10 cellular contexts compared by ENCODE assay signal in the genomic region with DNA sequence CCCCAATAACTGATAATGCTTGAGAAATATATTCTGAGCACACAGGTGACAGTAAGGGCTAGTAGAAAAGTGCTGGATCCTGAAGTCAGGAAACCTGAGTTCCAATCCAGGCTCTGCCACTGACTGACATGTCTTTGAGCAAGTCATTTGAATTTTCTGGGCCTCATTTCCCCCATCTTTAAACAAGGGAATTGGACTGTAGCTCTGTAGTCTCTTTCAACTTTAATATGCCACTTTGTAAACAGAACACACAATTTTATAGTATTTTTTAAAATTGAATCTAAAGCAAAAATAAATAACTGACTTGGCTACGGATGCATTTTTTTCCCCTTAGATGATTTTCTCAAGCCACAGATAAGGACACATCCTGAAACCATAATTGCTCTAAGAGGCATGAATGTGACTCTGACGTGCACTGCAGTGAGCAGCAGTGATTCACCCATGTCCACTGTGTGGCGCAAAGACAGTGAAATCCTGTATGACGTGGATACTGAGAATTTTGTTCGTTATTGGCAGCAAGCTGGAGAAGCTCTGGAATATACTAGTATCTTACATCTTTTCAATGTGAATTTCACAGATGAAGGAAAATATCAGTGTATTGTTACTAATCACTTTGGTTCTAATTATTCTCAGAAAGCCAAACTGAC. TPM values are rescaled to one million over a fixed set of nuclear protein-coding genes. Genes with fewer than 3 reads are reported as not detected.
A peak's percentile ranks its signal among the peaks of the same experiment; 100 is the strongest.
DNase-seq lines count a peak whose midpoint lies in the region; ATAC-seq, FAIRE-seq and TF ChIP-seq lines count a peak whose summit lies in the region.
"Had no signal": no experiment of that assay in that cellular context is flagged by ENCODE, and none has a peak within 500 bp of the region (broad histone marks: within the 10 kb centered on the region; RNA-seq: fewer than 3 reads in every experiment).

No MANE protein-coding gene starts in this region.

- H3K4me1 Mint-ChIP-seq in nephron progenitor cell, result peaks cover 5% of the 10 kb centered on the region
- H3K4me1 Mint-ChIP-seq in activated T-helper 17 cell treated with anti-CD3 and anti-CD28 coated beads, Interleukin-2, amount 50 U/mL, for 72 hours, result no peaks in the 10 kb centered on the region

- H3K36me3 Mint-ChIP-seq in nephron progenitor cell (ENCODE audit: low read depth), result peaks cover 62% of the 10 kb centered on the region
- H3K36me3 Mint-ChIP-seq in activated T-helper 17 cell treated with anti-CD3 and anti-CD28 coated beads, Interleukin-2, amount 50 U/mL, for 72 hours (ENCODE audit: low read depth), result peaks cover 100% of the 10 kb centered on the region

- H3K4me3 ChIP-seq in AG09309 (ENCODE audit: control insufficient read depth, low read depth, low read length) (no peak overlapping the region), fibroblast of mammary gland (ENCODE audit: control insufficient read depth, low read depth, low read length) (no peak overlapping the region)

- no peaks in the 10 kb centered on the region for H3K9me3 Mint-ChIP-seq in nephron progenitor cell
- no peaks in the 10 kb centered on the region for H3K9me3 Mint-ChIP-seq in activated T-helper 17 cell treated with anti-CD3 and anti-CD28 coated beads, Interleukin-2, amount 50 U/mL, for 72 hours

- H3K4me3 Mint-ChIP-seq in nephron progenitor cell, result no peak overlapping the region
- no peak overlapping the region for H3K4me3 Mint-ChIP-seq in activated T-helper 17 cell treated with anti-CD3 and anti-CD28 coated beads, Interleukin-2, amount 50 U/mL, for 72 hours

- no peaks in the 10 kb centered on the region for H3K27me3 Mint-ChIP-seq in nephron progenitor cell (ENCODE audit: low read depth, poor library complexity)
- H3K27me3 Mint-ChIP-seq in activated T-helper 17 cell treated with anti-CD3 and anti-CD28 coated beads, Interleukin-2, amount 50 U/mL, for 72 hours, result no peaks in the 10 kb centered on the region

- FAIRE-seq in RCC 7860 (lab: Jason Lieb, UNC), result no peak
- FAIRE-seq in GM12892 (lab: Jason Lieb, UNC), result no peak

- TF ChIP-seq POLR2A in GM12892 (IDR thresholded peaks at IDR 0.05; ENCODE audit: low read depth, low read length), result no peak

- TF ChIP-seq CTCF in AG09309 (IDR thresholded peaks at IDR 0.05; ENCODE audit: control insufficient read depth, insufficient read depth, low read depth, low read length, missing control alignments), result peak; percentile 28
- peak; percentile 28 for TF ChIP-seq CTCF in fibroblast of mammary gland (conservative IDR thresholded peaks at IDR 0.05; ENCODE audit: control insufficient read depth, insufficient read depth, low read depth, low read length)
- TF ChIP-seq CTCF in nephron progenitor cell (IDR thresholded peaks at IDR 0.05), result no peak

- peak overlapping the region; percentile 54 for H3K27ac Mint-ChIP-seq in nephron progenitor cell
- no peak overlapping the region for H3K27ac Mint-ChIP-seq in activated T-helper 17 cell treated with anti-CD3 and anti-CD28 coated beads, Interleukin-2, amount 50 U/mL, for 72 hours

- ATAC-seq in GM21825 (IDR thresholded peaks at IDR 0.05; ENCODE audit: unreplicated experiment), result no peak
- ATAC-seq in activated T-helper 17 cell treated with anti-CD3 and anti-CD28 coated beads, Interleukin-2, amount 50 U/mL, for 72 hours (replicated peaks), result no peak

- peak; percentile 93 for DNase-seq in AG09309 (ENCODE audit: low read depth)
- DNase-seq in RCC 7860 (ENCODE audit: low spot score), result peak; percentile 58
- peak; percentile 98 for DNase-seq in fibroblast of mammary gland (ENCODE audit: low read depth)
- DNase-seq in nephron progenitor cell, result no peak
- no peak for DNase-seq in foreskin melanocyte
- no peak for DNase-seq in GM12892 (ENCODE audit: insufficient read length)
- DNase-seq: kidney glomerular epithelial cell, NCI-H2107 had no signal

RNA-seq across cellular contexts. Expression of a gene that starts 37.0 kb away (rescaled TPM):
- 6.1 TPM for polyA plus RNA-seq in GM12892 (2012; ENCODE audit: missing spikeins)
- 10 to 100 TPM in 1 of 2 donors, 1 to 10 TPM in 1; 9.9 to 12.9 TPM for total RNA-seq in activated T-helper 17 cell treated with anti-CD3 and anti-CD28 coated beads, Interleukin-2, amount 50 U/mL, for 72 hours

Comparison
In these comparisons a context has a peak if more than half of its experiments do, and no peak if none do; other contexts are left out.
1. DNase-seq: peak in AG09309 (single experiment), RCC 7860 (single experiment) and fibroblast of mammary gland (single experiment); none in nephron progenitor cell (single experiment), foreskin melanocyte (single experiment) and GM12892 (single experiment).